1 cellular context compared by ENCODE assay signal in genomic region chr7:55444786-55445185, GRCh38.
TF ChIP-seq lines count a peak whose summit lies in the region.

No MANE protein-coding gene starts in this region.

TF ChIP-seq in GM12878, 131 proteins besides CTCF, POLR2A, EP300 and RAD21 (continued from another document):
- TF ChIP-seq, protein P1, sequence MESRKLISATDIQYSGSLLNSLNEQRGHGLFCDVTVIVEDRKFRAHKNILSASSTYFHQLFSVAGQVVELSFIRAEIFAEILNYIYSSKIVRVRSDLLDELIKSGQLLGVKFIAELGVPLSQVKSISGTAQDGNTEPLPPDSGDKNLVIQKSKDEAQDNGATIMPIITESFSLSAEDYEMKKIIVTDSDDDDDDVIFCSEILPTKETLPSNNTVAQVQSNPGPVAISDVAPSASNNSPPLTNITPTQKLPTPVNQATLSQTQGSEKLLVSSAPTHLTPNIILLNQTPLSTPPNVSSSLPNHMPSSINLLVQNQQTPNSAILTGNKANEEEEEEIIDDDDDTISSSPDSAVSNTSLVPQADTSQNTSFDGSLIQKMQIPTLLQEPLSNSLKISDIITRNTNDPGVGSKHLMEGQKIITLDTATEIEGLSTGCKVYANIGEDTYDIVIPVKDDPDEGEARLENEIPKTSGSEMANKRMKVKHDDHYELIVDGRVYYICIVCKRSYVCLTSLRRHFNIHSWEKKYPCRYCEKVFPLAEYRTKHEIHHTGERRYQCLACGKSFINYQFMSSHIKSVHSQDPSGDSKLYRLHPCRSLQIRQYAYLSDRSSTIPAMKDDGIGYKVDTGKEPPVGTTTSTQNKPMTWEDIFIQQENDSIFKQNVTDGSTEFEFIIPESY (IDR thresholded peaks at IDR 0.05): no peak
- no peak for TF ChIP-seq TBL1XR1 (IDR thresholded peaks at IDR 0.05; ENCODE audit: low read depth, low read length)
- no peak for TF ChIP-seq HDAC2 (IDR thresholded peaks at IDR 0.05)
- no peak for TF ChIP-seq JUND (IDR thresholded peaks at IDR 0.05; ENCODE audit: low read depth, low read length)
- TF ChIP-seq REST (IDR thresholded peaks at IDR 0.05; ENCODE audit: low read depth, low read length): no peak
- TF ChIP-seq BCL11A (IDR thresholded peaks at IDR 0.05; ENCODE audit: low read depth, low read length): no peak
- TF ChIP-seq SPI1 (IDR thresholded peaks at IDR 0.05; ENCODE audit: borderline replicate concordance, insufficient read depth, low read depth, low read length): no peak
- TF ChIP-seq CREM (IDR thresholded peaks at IDR 0.05; ENCODE audit: low read depth): no peak
- TF ChIP-seq POU2F2 (IDR thresholded peaks at IDR 0.05; ENCODE audit: borderline replicate concordance, low read depth, low read length): no peak
- TF ChIP-seq CBX3 (IDR thresholded peaks at IDR 0.05; ENCODE audit: borderline replicate concordance, low read depth): no peak
- TF ChIP-seq GATAD2B (conservative IDR thresholded peaks at IDR 0.05; ENCODE audit: low read depth): no peak
- TF ChIP-seq PAX8 (IDR thresholded peaks at IDR 0.05): no peak
- no peak for TF ChIP-seq E2F4 (IDR thresholded peaks at IDR 0.05; ENCODE audit: low read depth, low read length)
